In genomic region chr17:57852041-57852954, GRCh38 we compare ENCODE assay signal across 10 cellular contexts. TPM values are rescaled to one million over a fixed set of nuclear protein-coding genes. Genes with fewer than 3 reads are reported as not detected.
DNase-seq lines count a peak whose midpoint lies in the region; ATAC-seq and TF ChIP-seq lines count a peak whose summit lies in the region.
"Had no signal": no experiment of that assay in that cellular context is flagged by ENCODE, and none has a peak within 500 bp of the region (broad histone marks: within the 10 kb centered on the region; RNA-seq: fewer than 3 reads in every experiment).

No MANE protein-coding gene starts in this region.

- H3K27ac Mint-ChIP-seq in CD14-positive monocyte: peak overlapping the region in 3 of 7 donors; percentile 28 to 32 (median 30)

- H3K36me3 ChIP-seq in SK-N-MC (ENCODE audit: insufficient read depth, low read length) (peaks cover 4% of the 10 kb centered on the region; the same call in 1 of the 2 replicates), sigmoid colon (peaks cover 0 to 13% (median 3%) of the 10 kb centered on the region in 4 donors)

- ATAC-seq in right cardiac atrium (no peak), HG02642 (IDR thresholded peaks at IDR 0.05; ENCODE audit: poor library complexity, unreplicated experiment) (no peak)

- H3K9me3 ChIP-seq in SK-N-MC (ENCODE audit: low read depth, low read length): no peaks in the 10 kb centered on the region
- no peaks in the 10 kb centered on the region for H3K9me3 ChIP-seq in right cardiac atrium (ENCODE audit: control insufficient read depth, low read length)
- no peaks in the 10 kb centered on the region for H3K9me3 ChIP-seq in sigmoid colon

- no peak overlapping the region for H3K4me3 ChIP-seq in SK-N-MC
- no peak overlapping the region for H3K4me3 ChIP-seq in right cardiac atrium (ENCODE audit: low read length)
- H3K4me3 ChIP-seq in sigmoid colon: no peak overlapping the region

- intact Hi-C loops in right cardiac atrium (cut with DNase I) (loop anchor here in 2 of 4 donors (10.0 kb wide), 2 partner anchors 233 to 263 kb away; partner anchors contain the start of gene DYNLL2 (in 1 of the 2)), sigmoid colon (cut with DNase I) (loop anchor here (5.0 kb wide), 3 partner anchors 230 to 875 kb away; partner anchors contain the start of genes DYNLL2, MSI2 and SCPEP1), CD14-positive monocyte (cut with micrococcal nuclease) (loop anchor here (10.0 kb wide), 2 partner anchors 53 to 233 kb away; partner anchors contain the start of gene DYNLL2 (in 2 of the 2))

- no peak for TF ChIP-seq CTCF in sigmoid colon (IDR thresholded peaks at IDR 0.05)
- no peak for TF ChIP-seq CTCF in CD14-positive monocyte (IDR thresholded peaks at IDR 0.05)

- TF ChIP-seq POLR2A in sigmoid colon (IDR thresholded peaks at IDR 0.05): no peak

- no peaks in the 10 kb centered on the region for H3K27me3 ChIP-seq in right cardiac atrium (ENCODE audit: control insufficient read depth, insufficient read depth)
- H3K27me3 ChIP-seq in sigmoid colon: no peaks in the 10 kb centered on the region

- H3K4me1 Mint-ChIP-seq in CD14-positive monocyte: peaks cover 47% of the 10 kb centered on the region

- DNase-seq in GF-D8 (lab: John Stamatoyannopoulos, UW): peak; percentile 33
- DNase-seq in SK-N-MC (ENCODE audit: low read depth, low spot score): no peak
- DNase-seq in right cardiac atrium: no peak
- DNase-seq in sigmoid colon: peak; percentile 60
- DNase-seq in CD14-positive monocyte (ENCODE audit: low spot score): no peak
- no peak for DNase-seq in DMS 273 treated with DMSO at 0.1 percent for 48 hours (lab: John Stamatoyannopoulos, UW)
- DNase-seq: NCI-H1930; retina; stimulated activated CD8-positive, alpha-beta memory T cell treated with anti-CD3 and anti-CD28 coated beads, Interleukin-4, amount 100 ng/mL, for 48 hours had no signal

- H3K9me3 Mint-ChIP-seq in CD14-positive monocyte: peaks cover 0 to 2% (median 0%) of the 10 kb centered on the region in 7 donors

- H3K4me1 ChIP-seq in right cardiac atrium (ENCODE audit: control insufficient read depth, insufficient read depth, low read length): peaks cover 6% of the 10 kb centered on the region
- peaks cover 0 to 76% (median 65%) of the 10 kb centered on the region in 4 donors for H3K4me1 ChIP-seq in sigmoid colon

- TF ChIP-seq EP300 in sigmoid colon (IDR thresholded peaks at IDR 0.05): no peak

- no peak overlapping the region for H3K9ac ChIP-seq in SK-N-MC (ENCODE audit: insufficient read length)

- H3K36me3 Mint-ChIP-seq in CD14-positive monocyte: no peaks in the 10 kb centered on the region

- WGBS in right cardiac atrium: 52% methylated on average over 10 of the region's 10 CpGs
- WGBS in sigmoid colon, 2 donors: 71 to 72% methylated on average over 10 of the region's 10 CpGs

- H3K4me3 Mint-ChIP-seq in CD14-positive monocyte: no peak overlapping the region

- H3K27ac ChIP-seq in SK-N-MC: peak overlapping the region; percentile 62
- peak overlapping the region; percentile 83 for H3K27ac ChIP-seq in right cardiac atrium (ENCODE audit: low read length)
- H3K27ac ChIP-seq in sigmoid colon: peak overlapping the region; percentile 88 to 97 (median 94)

- H3K27me3 Mint-ChIP-seq in CD14-positive monocyte (ENCODE audit: low read depth in 3 of 3): peaks cover 0 to 1% (median 0%) of the 10 kb centered on the region in 3 donors

RNA-seq across cellular contexts. Expression of gene MRPS23, which starts 2.5 kb away (rescaled TPM):
- total RNA-seq in right cardiac atrium: 10 to 100 TPM; 50.9 to 68.3 (median 61.1) TPM
- 54.7 TPM for polyA plus RNA-seq in right cardiac atrium
- total RNA-seq in sigmoid colon: 10 to 100 TPM in 3 of 4 donors, 1 to 10 TPM in 1; 9.5 to 15.1 (median 13.3) TPM
- 10 to 100 TPM; 16.6 to 43.9 (median 17.4) TPM for polyA plus RNA-seq in sigmoid colon
- 10 to 100 TPM; 32.7 to 40.6 TPM for polyA plus RNA-seq in CD14-positive monocyte

Comparison
In these comparisons a context has a peak if more than half of its experiments do, and no peak if none do; other contexts are left out.
1. DNase-seq: peak in GF-D8 (single experiment) and sigmoid colon (single experiment); none in SK-N-MC (single experiment), right cardiac atrium (0 of 3), CD14-positive monocyte (single experiment) and DMS 273 treated with DMSO at 0.1 percent for 48 hours (single experiment).
2. Peak in every context shown above with its lines, with median percentiles within 50 percentile points of each other: H3K27ac ChIP-seq.